Comparison of ENCODE assay signal across 22 cellular contexts in genomic region chr2:709138-709779, GRCh38. TPM values are rescaled to one million over a fixed set of nuclear protein-coding genes. Genes with fewer than 3 reads are reported as not detected.
A peak's percentile ranks its signal among the peaks of the same experiment; 100 is the strongest.
DNase-seq lines count a peak whose midpoint lies in the region; ATAC-seq and TF ChIP-seq lines count a peak whose summit lies in the region.
"Had no signal": no experiment of that assay in that cellular context is flagged by ENCODE, and none has a peak within 500 bp of the region (broad histone marks: within the 10 kb centered on the region; RNA-seq: fewer than 3 reads in every experiment).

No MANE protein-coding gene starts in this region.

- no peak overlapping the region for H2AFZ ChIP-seq in H9 (ENCODE audit: low read length)
- H2AFZ ChIP-seq: GM23248 had no signal

- no peak overlapping the region for H3K18ac ChIP-seq in H9 (ENCODE audit: insufficient read length, low read depth, low read length)

- H2BK120ac ChIP-seq in H9 (ENCODE audit: low read depth, low read length, poor library complexity, severe bottlenecking), result no peak overlapping the region

- H3K9me3 Mint-ChIP-seq in H9, result peaks cover 0 to 3% of the 10 kb centered on the region in 2 experiments; a peak in 1 of 5 replicates
- H3K9me3 Mint-ChIP-seq: activated CD8-positive, alpha-beta T cell treated with anti-CD3 and anti-CD28 coated beads for 36 hours had no signal

- no CpG with 5 or more reads among the region's 23 CpGs for WGBS in H9 (ENCODE audit: extremely low coverage, insufficient read length, low lambda C conversion rate)

- H3K4me1 Mint-ChIP-seq in H9, result peaks cover 1 to 5% of the 10 kb centered on the region in 2 experiments; a peak in 3 of 4 replicates
- H3K4me1 Mint-ChIP-seq: CD14-positive monocyte had no signal

- H4K91ac ChIP-seq in H9 (ENCODE audit: insufficient read length, low read depth, low read length), result no peak overlapping the region

- H2BK12ac ChIP-seq in H9 (ENCODE audit: insufficient read length, low read depth, low read length), result no peak overlapping the region

- no peak overlapping the region for H3T11ph ChIP-seq in H9 (ENCODE audit: low read length)

- H2BK15ac ChIP-seq in H9 (ENCODE audit: low read depth, low read length), result no peak overlapping the region

- H3K4me3 Mint-ChIP-seq in H9, result no peak overlapping the region
- H3K4me3 Mint-ChIP-seq: activated CD4-positive, alpha-beta T cell treated with anti-CD3 and anti-CD28 coated beads for 36 hours; activated CD8-positive, alpha-beta T cell treated with anti-CD3 and anti-CD28 coated beads for 36 hours; CD14-positive monocyte had no signal

- H3K79me1 ChIP-seq in H9 (ENCODE audit: insufficient read depth, low read depth, low read length, poor library complexity, severe bottlenecking), result no peaks in the 10 kb centered on the region

- no peaks in the 10 kb centered on the region for H3K23me2 ChIP-seq in H9 (ENCODE audit: insufficient read length, low read depth, low read length, poor library complexity, severe bottlenecking)

- no peak overlapping the region for H2BK20ac ChIP-seq in H9 (ENCODE audit: low read depth, low read length, poor library complexity, severe bottlenecking)

- no peak for ATAC-seq in HG03521 (IDR thresholded peaks at IDR 0.05; ENCODE audit: unreplicated experiment)
- ATAC-seq: activated CD4-positive, alpha-beta T cell treated with anti-CD3 and anti-CD28 coated beads for 36 hours; activated CD8-positive, alpha-beta T cell treated with anti-CD3 and anti-CD28 coated beads for 36 hours; left lung had no signal

- DNase-seq in H9 (no peak), cerebellar cortex (ENCODE audit: low spot score) (peak; percentile 49), middle frontal gyrus (ENCODE audit: extremely low spot score, low spot score) (peak; percentile 34), tibial artery (no peak), NOMO-1 (lab: John Stamatoyannopoulos, UW; ENCODE audit: unreplicated experiment in 2 of 2) (no peak), OCI-M2 (lab: John Stamatoyannopoulos, UW; ENCODE audit: unreplicated experiment) (no peak)
- DNase-seq: activated CD4-positive, alpha-beta T cell treated with anti-CD3 and anti-CD28 coated beads for 36 hours; activated CD8-positive, alpha-beta memory T cell treated with anti-CD3 and anti-CD28 coated beads, Interleukin-2, amount 50 U/mL, for 48 hours; activated CD8-positive, alpha-beta T cell treated with anti-CD3 and anti-CD28 coated beads for 36 hours; activated naive CD4-positive, alpha-beta T cell treated with anti-CD3 and anti-CD28 coated beads, Interleukin-2, amount 50 U/mL, for 16 hours; DMS79 treated with DMSO at 0.1 percent for 48 hours; GF-D8; glutamatergic neuron; GM23248; NCI-H1092 treated with DMSO at 0.1 percent for 48 hours; NCI-H187 treated with DMSO at 0.1 percent for 48 hours; NCI-H69; stimulated activated CD4-positive, alpha-beta T cell treated with anti-CD3 and anti-CD28 coated beads, Interleukin-4, amount 100 ng/mL, for 24 hours had no signal

- H2AK5ac ChIP-seq in H9 (ENCODE audit: insufficient read length, low read length), result no peak overlapping the region

- no peaks in the 10 kb centered on the region for H4K20me1 ChIP-seq in H9 (ENCODE audit: control insufficient read depth, insufficient read depth, insufficient read length)

- H3K27ac ChIP-seq in H9 (ENCODE audit: insufficient read length, low read depth, low read length) (no peak overlapping the region), tibial artery (peak overlapping the region in 1 of 2 donors; percentile 29)
- H3K27ac ChIP-seq: GM23248, left lung, upper lobe of left lung had no signal

- H3K14ac ChIP-seq in H9 (ENCODE audit: insufficient read depth, low read length), result no peak overlapping the region

- no peak overlapping the region for H3K9ac ChIP-seq in H9 (ENCODE audit: extremely low read depth, insufficient read length, low read length)
- H3K9ac ChIP-seq: GM23248 had no signal

- H4K5ac ChIP-seq in H9 (ENCODE audit: insufficient read length, low read depth, low read length), result no peak overlapping the region

- peak overlapping the region; percentile 27 to 39 for H3K4me3 ChIP-seq in tibial artery
- H3K4me3 ChIP-seq: GM23248, left lung, upper lobe of left lung had no signal

- H3K27me3 ChIP-seq in H9 (ENCODE audit: insufficient read depth, low read length), result no peaks in the 10 kb centered on the region
- H3K27me3 ChIP-seq in tibial artery, result peaks cover 0 to 4% of the 10 kb centered on the region in 2 donors
- H3K27me3 ChIP-seq: upper lobe of left lung had no signal

- no peak overlapping the region for H3K56ac ChIP-seq in H9 (ENCODE audit: insufficient read length, low read depth, low read length)

- H3K27ac Mint-ChIP-seq in H9, result 0 out of 7 replicates have a peak overlapping the region, but pooled peaks of 1 of the 3 experiments have one; percentile 15
- H3K27ac Mint-ChIP-seq: activated CD4-positive, alpha-beta T cell treated with anti-CD3 and anti-CD28 coated beads for 36 hours; activated CD8-positive, alpha-beta T cell treated with anti-CD3 and anti-CD28 coated beads for 36 hours had no signal

- no peaks in the 10 kb centered on the region; the same call in none of the 2 replicates for H3K27me3 Mint-ChIP-seq in H9 (ENCODE audit: low read depth)

- H3K36me3 Mint-ChIP-seq in H9 (ENCODE audit: insufficient read depth in 1 of 3, low read depth in 3 of 3), result no peaks in the 10 kb centered on the region
- H3K36me3 Mint-ChIP-seq: CD14-positive monocyte had no signal

- H3K4me1 ChIP-seq in H9 (ENCODE audit: insufficient read depth, low read length) (no peaks in the 10 kb centered on the region), tibial artery (peaks cover 0 to 12% (median 3%) of the 10 kb centered on the region in 4 donors)
- H3K4me1 ChIP-seq: left lung, upper lobe of left lung had no signal

- no peak overlapping the region for H3K4ac ChIP-seq in H9 (ENCODE audit: low read depth, low read length)

- TF ChIP-seq CTCF in H9 (conservative IDR thresholded peaks at IDR 0.05), result peak; percentile 39; the same call in 2 of the 3 replicates
- no peak for TF ChIP-seq CTCF in tibial artery (IDR thresholded peaks at IDR 0.05)

- no peaks in the 10 kb centered on the region for H3K36me3 ChIP-seq in tibial artery
- H3K36me3 ChIP-seq: left lung, upper lobe of left lung had no signal

- intact Hi-C loops in tibial artery (cut with DNase I; ENCODE audit: low total_unique reads), result no loop called here

- H3K23ac ChIP-seq in H9 (ENCODE audit: insufficient read length, low read depth, low read length), result no peak overlapping the region

- no peaks in the 10 kb centered on the region for H3K79me2 ChIP-seq in H9 (ENCODE audit: insufficient read depth, low read length)

- H3K9me3 ChIP-seq in H9 (ENCODE audit: control insufficient read depth, low read depth, low read length) (no peaks in the 10 kb centered on the region), tibial artery (no peaks in the 10 kb centered on the region)
- H3K9me3 ChIP-seq: left lung, upper lobe of left lung had no signal

- no peak overlapping the region for H2BK5ac ChIP-seq in H9 (ENCODE audit: insufficient read length, low read length)

- H3K4me2 ChIP-seq in H9 (ENCODE audit: insufficient read depth, insufficient read length, low read length), result no peak overlapping the region

- no peak overlapping the region for H4K8ac ChIP-seq in H9 (replicated peaks; ENCODE audit: insufficient read length, low read depth, low read length)

RNA-seq across cellular contexts. Expression of gene TMEM18, which starts 32.1 kb away (rescaled TPM):
- total RNA-seq in H9 (2021), result 28.3 and 30.7 TPM in 2 replicates

Comparison
In these comparisons a context has a peak if more than half of its experiments do, and no peak if none do; other contexts are left out.
1. DNase-seq: peak in cerebellar cortex (single experiment) and middle frontal gyrus (single experiment); none in H9 (single experiment), tibial artery (0 of 2), NOMO-1 (0 of 2) and OCI-M2 (single experiment).